In the genomic region with DNA sequence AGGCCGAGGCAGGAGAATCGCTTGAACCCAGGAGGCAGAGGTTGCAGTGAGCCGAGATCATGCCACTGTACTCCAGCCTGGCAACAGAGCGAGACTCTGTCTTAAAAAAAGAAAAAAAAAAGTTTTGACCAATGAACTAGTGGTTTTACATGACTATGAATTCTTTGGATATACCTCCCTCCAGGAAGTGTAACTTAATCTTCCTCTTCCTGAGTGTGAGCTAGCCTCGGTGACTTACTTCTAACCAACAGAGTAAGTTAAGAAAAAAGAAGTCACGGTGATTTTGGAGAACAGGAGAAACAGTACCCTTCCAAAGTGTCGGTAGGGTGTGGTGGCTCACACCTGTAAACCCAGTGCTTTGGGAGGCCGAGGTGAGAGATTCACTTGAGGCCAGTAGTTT, we compare ENCODE assay signal across 14 cellular contexts. TPM values are rescaled to one million over a fixed set of nuclear protein-coding genes. Genes with fewer than 3 reads are reported as not detected.
A peak's percentile ranks its signal among the peaks of the same experiment; 100 is the strongest.
DNase-seq lines count a peak whose midpoint lies in the region; ATAC-seq and TF ChIP-seq lines count a peak whose summit lies in the region.
"Had no signal": no experiment of that assay in that cellular context is flagged by ENCODE, and none has a peak within 500 bp of the region (broad histone marks: within the 10 kb centered on the region; RNA-seq: fewer than 3 reads in every experiment).

No MANE protein-coding gene starts in this region.

- no peak overlapping the region for H3K4me3 ChIP-seq in brain microvascular endothelial cell (ENCODE audit: low read depth, low read length)
- H3K4me3 ChIP-seq: tibial nerve had no signal

- H3K27ac Mint-ChIP-seq in naive thymus-derived CD8-positive, alpha-beta T cell = peak overlapping the region in 7 of 10 donors; percentile 2 to 72 (median 28)

- peak overlapping the region in 5 of 10 donors; percentile 7 to 52 (median 22) for H3K4me3 Mint-ChIP-seq in naive thymus-derived CD8-positive, alpha-beta T cell

- no peaks in the 10 kb centered on the region for H3K9me3 Mint-ChIP-seq in naive thymus-derived CD8-positive, alpha-beta T cell

- no peaks in the 10 kb centered on the region for H3K27me3 Mint-ChIP-seq in naive thymus-derived CD8-positive, alpha-beta T cell

- H3K27me3 ChIP-seq in brain microvascular endothelial cell (replicated peaks) = no peaks in the 10 kb centered on the region
- H3K27me3 ChIP-seq: tibial nerve had no signal

- in situ Hi-C loops in brain microvascular endothelial cell (cut with HindIII; ENCODE audit: low pct_ligation_motif_present, low sequenced_read_pairs) = no loop called here

- no peak for TF ChIP-seq CTCF in brain microvascular endothelial cell (IDR thresholded peaks at IDR 0.05; ENCODE audit: low read depth, low read length, missing control alignments)

- DNase-seq in EL (peak; percentile 19), Kasumi-1 (lab: John Stamatoyannopoulos, UW) (peak; percentile 87 to 91), brain microvascular endothelial cell (no peak), HPDE6-E6E7 (ENCODE audit: extremely low spot score) (no peak)
- no peak for DNase-seq in naive thymus-derived CD8-positive, alpha-beta T cell
- DNase-seq: activated CD4-positive, CD25-positive, alpha-beta regulatory T cell treated with anti-CD3 and anti-CD28 coated beads, Interleukin-2, amount 50 U/mL, for 72 hours; activated gamma-delta T cell treated with Interleukin-2 at 50 U/mL for 16 hours; NCI-H187; posterior cingulate gyrus; SHP77; T-helper 2 cell had no signal

- POLR2A ChIA-PET in naive thymus-derived CD8-positive, alpha-beta T cell (lab: Charles Lee) = interaction anchor here (0.6 to 1.1 kb wide), 2 partner anchors 16 to 128 kb away, joined by 3 to 5 read pairs; no protein-coding TSS in a partner anchor

- ATAC-seq in naive thymus-derived CD8-positive, alpha-beta T cell = no peak
- no peak for ATAC-seq in GM18870 (IDR thresholded peaks at IDR 0.05; ENCODE audit: unreplicated experiment)
- no peak for ATAC-seq in GM21619 (IDR thresholded peaks at IDR 0.05; ENCODE audit: unreplicated experiment)

- peaks cover 8% of the 10 kb centered on the region for H3K36me3 ChIP-seq in brain microvascular endothelial cell (replicated peaks)

- peak overlapping the region; percentile 27 for H3K27ac ChIP-seq in brain microvascular endothelial cell
- H3K27ac ChIP-seq: tibial nerve had no signal

- H3K36me3 Mint-ChIP-seq in naive thymus-derived CD8-positive, alpha-beta T cell = peaks cover 0 to 59% (median 4%) of the 10 kb centered on the region in 3 donors

- H3K4me1 Mint-ChIP-seq in naive thymus-derived CD8-positive, alpha-beta T cell = peaks cover 20 to 60% (median 50%) of the 10 kb centered on the region in 4 donors

RNA-seq across cellular contexts. Expression of a gene that starts 7.1 kb away (rescaled TPM):
- 100 to 1,000 TPM; 201 to 202 TPM for total RNA-seq in naive thymus-derived CD8-positive, alpha-beta T cell
- 10 to 100 TPM; 37.0 to 62.6 (median 41.9) TPM for polyA plus RNA-seq in naive thymus-derived CD8-positive, alpha-beta T cell

RNA-seq across cellular contexts. Expression of a gene that starts 16.6 kb away (rescaled TPM):
- total RNA-seq in naive thymus-derived CD8-positive, alpha-beta T cell = 10 to 100 TPM; 28.5 to 32.0 TPM
- polyA plus RNA-seq in naive thymus-derived CD8-positive, alpha-beta T cell = 10 to 100 TPM; 22.6 to 28.8 (median 24.4) TPM

RNA-seq across cellular contexts. Expression of a gene that starts 50.5 kb away (rescaled TPM):
- 10 to 100 TPM; 36.6 to 40.3 TPM for total RNA-seq in naive thymus-derived CD8-positive, alpha-beta T cell
- 10 to 100 TPM; 19.6 to 31.1 (median 19.9) TPM for polyA plus RNA-seq in naive thymus-derived CD8-positive, alpha-beta T cell

RNA-seq across cellular contexts. Expression of a gene that starts 52.2 kb away (rescaled TPM):
- 100 to 1,000 TPM; 116 to 133 TPM for total RNA-seq in naive thymus-derived CD8-positive, alpha-beta T cell
- polyA plus RNA-seq in naive thymus-derived CD8-positive, alpha-beta T cell = 100 to 1,000 TPM; 192 to 244 (median 206) TPM

Comparison
In these comparisons a context has a peak if more than half of its experiments do, and no peak if none do; other contexts are left out.
1. DNase-seq: peak in EL (single experiment) and Kasumi-1 (2 of 2); none in brain microvascular endothelial cell (single experiment), naive thymus-derived CD8-positive, alpha-beta T cell (0 of 10) and HPDE6-E6E7 (single experiment).